13 cellular contexts compared by ENCODE assay signal in the genomic region with DNA sequence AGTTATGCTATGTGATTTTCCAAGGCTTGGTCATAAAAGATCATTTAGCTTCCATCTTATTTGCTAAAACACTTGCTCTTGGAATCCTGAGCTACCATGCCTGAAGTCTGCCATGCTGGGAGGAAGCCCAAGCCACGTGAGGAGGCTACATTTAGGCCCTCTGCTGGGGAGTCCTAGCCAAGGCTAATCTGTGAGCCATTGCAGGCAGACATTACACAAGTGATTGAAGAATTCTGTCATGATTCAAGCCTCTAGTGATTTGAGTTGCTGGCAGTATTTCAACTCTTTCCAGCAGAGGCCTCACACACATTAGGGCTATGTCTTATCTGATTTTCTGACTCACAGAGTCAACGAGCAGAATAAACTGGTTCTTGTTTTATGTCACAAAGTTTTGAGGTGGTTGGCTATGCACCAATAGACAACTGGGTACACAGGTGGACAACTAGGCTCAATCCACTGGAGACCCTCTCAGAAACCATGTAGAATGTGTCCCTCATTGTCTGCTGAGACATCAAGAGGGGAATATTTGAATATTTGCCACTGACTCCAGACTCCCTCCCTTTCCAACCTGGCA.
DNase-seq lines count a peak whose midpoint lies in the region; ATAC-seq, FAIRE-seq and TF ChIP-seq lines count a peak whose summit lies in the region.
"Had no signal": no experiment of that assay in that cellular context is flagged by ENCODE, and none has a peak within 500 bp of the region (broad histone marks: within the 10 kb centered on the region; RNA-seq: fewer than 3 reads in every experiment).

No MANE protein-coding gene starts in this region.

- in situ Hi-C loops in gastrocnemius medialis (cut with MboI; ENCODE audit: low sequenced_read_pairs in 4 of 4), result no loop called here

- peak; percentile 50 for TF ChIP-seq CTCF in BJ (IDR thresholded peaks at IDR 0.05; ENCODE audit: insufficient read depth, low read depth, low read length)
- TF ChIP-seq CTCF in hepatocyte (IDR thresholded peaks at IDR 0.05; ENCODE audit: poor library complexity), result peak; percentile 13
- TF ChIP-seq CTCF in gastrocnemius medialis (IDR thresholded peaks at IDR 0.05 in 4 of 5, conservative IDR thresholded peaks at IDR 0.05 in 1 of 5), result no peak

- TF ChIP-seq POLR2A in gastrocnemius medialis (IDR thresholded peaks at IDR 0.05) (no peak), GM12892 (IDR thresholded peaks at IDR 0.05; ENCODE audit: low read depth, low read length) (no peak)

- no peak overlapping the region for H3K4me3 ChIP-seq in BJ (ENCODE audit: low read depth, low read length)
- H3K4me3 ChIP-seq in adipocyte (ENCODE audit: low read length), result no peak overlapping the region
- H3K4me3 ChIP-seq in hepatocyte, result no peak overlapping the region
- H3K4me3 ChIP-seq in gastrocnemius medialis, result no peak overlapping the region

- no peaks in the 10 kb centered on the region for H4K20me1 ChIP-seq in hepatocyte (ENCODE audit: insufficient read depth, poor library complexity, severe bottlenecking)

- peaks cover 30% of the 10 kb centered on the region for H3K9me3 ChIP-seq in adipocyte (ENCODE audit: control insufficient read depth, low read length)
- H3K9me3 ChIP-seq in hepatocyte (ENCODE audit: low read depth), result peaks cover 4% of the 10 kb centered on the region
- H3K9me3 ChIP-seq in gastrocnemius medialis, result no peaks in the 10 kb centered on the region

- H3K9ac ChIP-seq in adipocyte (ENCODE audit: low read length), result no peak overlapping the region

- H3K27me3 ChIP-seq in BJ (ENCODE audit: control insufficient read depth, insufficient read depth, low read length) (no peaks in the 10 kb centered on the region; the same call in 1 of the 2 replicates), adipocyte (replicated peaks; ENCODE audit: control insufficient read depth, insufficient read depth, low read length) (no peaks in the 10 kb centered on the region), hepatocyte (no peaks in the 10 kb centered on the region), gastrocnemius medialis (no peaks in the 10 kb centered on the region)

- ATAC-seq in gastrocnemius medialis (no peak), GM21423 (IDR thresholded peaks at IDR 0.05; ENCODE audit: unreplicated experiment) (no peak)

- 37% methylated on average over 2 of the region's 2 CpGs for WGBS in hepatocyte (ENCODE audit: low lambda C conversion rate, missing lambda C conversion rate)

- H3K9me2 ChIP-seq in hepatocyte (replicated peaks; ENCODE audit: insufficient read depth), result no peaks in the 10 kb centered on the region

- H3K4me1 ChIP-seq in adipocyte (ENCODE audit: control insufficient read depth, insufficient read depth, low read length) (peaks cover 34% of the 10 kb centered on the region), hepatocyte (ENCODE audit: insufficient read depth) (no peaks in the 10 kb centered on the region), gastrocnemius medialis (no peaks in the 10 kb centered on the region)

- DNase-seq in BJ (ENCODE audit: low read depth), result peak; percentile 57
- peak; percentile 87 for DNase-seq in HS-5 (ENCODE audit: low read depth)
- peak; percentile 59 for DNase-seq in adipocyte (ENCODE audit: low read depth)
- DNase-seq in hepatocyte (ENCODE audit: low spot score), result peak; percentile 48
- DNase-seq in gastrocnemius medialis, result no peak
- no peak for DNase-seq in GM12892 (ENCODE audit: insufficient read length)
- DNase-seq in NOMO-1 treated with DMSO at 0.1 percent for 48 hours (lab: John Stamatoyannopoulos, UW; ENCODE audit: unreplicated experiment), result no peak
- DNase-seq: activated T-cell treated with anti-CD3 and anti-CD28 coated beads, Interleukin-2, amount 50 U/mL, for 24 hours; COR-L47; islet precursor cell; NCI-H146; stimulated activated CD8-positive, alpha-beta memory T cell treated with anti-CD3 and anti-CD28 coated beads, Interleukin-4, amount 100 ng/mL, for 48 hours had no signal

- POLR2A ChIA-PET in BJ (lab: Charles Lee), result no interaction called here

- no peak overlapping the region for H3K27ac ChIP-seq in hepatocyte
- no peak overlapping the region for H3K27ac ChIP-seq in gastrocnemius medialis

- intact Hi-C loops in gastrocnemius medialis (cut with DNase I; ENCODE audit: low total_unique reads), result no loop called here

- no peaks in the 10 kb centered on the region for H3K79me2 ChIP-seq in hepatocyte

- H3K36me3 ChIP-seq in BJ (ENCODE audit: control insufficient read depth, insufficient read depth, low read length) (no peaks in the 10 kb centered on the region), adipocyte (ENCODE audit: control insufficient read depth, insufficient read depth, low read length, severe bottlenecking) (no peaks in the 10 kb centered on the region), hepatocyte (replicated peaks; ENCODE audit: insufficient read depth, low read depth) (no peaks in the 10 kb centered on the region), gastrocnemius medialis (no peaks in the 10 kb centered on the region)

- CTCF ChIA-PET in BJ (lab: Yijun Ruan, JAX), result no interaction called here

- FAIRE-seq in GM12892 (lab: Jason Lieb, UNC), result no peak

- H2AFZ ChIP-seq in hepatocyte, result no peak overlapping the region

- H3K4me2 ChIP-seq in hepatocyte, result no peak overlapping the region

Comparison
In these comparisons a context has a peak if more than half of its experiments do, and no peak if none do; other contexts are left out.
1. DNase-seq: peak in BJ (single experiment), HS-5 (single experiment), adipocyte (single experiment) and hepatocyte (single experiment); none in gastrocnemius medialis (0 of 2), GM12892 (single experiment) and NOMO-1 treated with DMSO at 0.1 percent for 48 hours (single experiment).
2. CTCF ChIP-seq: peak in BJ (single experiment) and hepatocyte (single experiment); none in gastrocnemius medialis (0 of 5).